In genomic region chr17:78394209-78394608, GRCh38 we compare ENCODE assay signal across 16 cellular contexts. TPM values are rescaled to one million over a fixed set of nuclear protein-coding genes. Genes with fewer than 3 reads are reported as not detected.
DNase-seq lines count a peak whose midpoint lies in the region; ATAC-seq and TF ChIP-seq lines count a peak whose summit lies in the region.
"Had no signal": no experiment of that assay in that cellular context is flagged by ENCODE, and none has a peak within 500 bp of the region (broad histone marks: within the 10 kb centered on the region; RNA-seq: fewer than 3 reads in every experiment).

No MANE protein-coding gene starts in this region.

- peaks cover 49% of the 10 kb centered on the region for H3K36me3 Mint-ChIP-seq in activated CD4-positive, alpha-beta T cell treated with anti-CD3 and anti-CD28 coated beads, Interleukin-2, amount 10 ng/mL, durations not matched to agents 7 days and 5 days (ENCODE audit: low read depth)
- peaks cover 63% of the 10 kb centered on the region for H3K36me3 Mint-ChIP-seq in endodermal cell (ENCODE audit: low read depth)

- intact Hi-C loops in thyroid gland (cut with DNase I) = no loop called here

- H3K9ac ChIP-seq in endodermal cell (ENCODE audit: extremely low read depth, low read length, poor library complexity, severe bottlenecking) = no peak overlapping the region

- no peaks in the 10 kb centered on the region for H3K27me3 Mint-ChIP-seq in activated CD4-positive, alpha-beta T cell treated with anti-CD3 and anti-CD28 coated beads, Interleukin-2, amount 10 ng/mL, durations not matched to agents 7 days and 5 days
- no peaks in the 10 kb centered on the region for H3K27me3 Mint-ChIP-seq in endodermal cell (ENCODE audit: insufficient read depth)
- H3K27me3 Mint-ChIP-seq: activated naive CD8-positive, alpha-beta T cell treated with anti-CD3 and anti-CD28 coated beads, Interleukin-2, amount 10 ng/mL, durations not matched to agents 7 days and 5 days had no signal

- peaks cover 27% of the 10 kb centered on the region for H3K4me1 Mint-ChIP-seq in activated CD4-positive, alpha-beta T cell treated with anti-CD3 and anti-CD28 coated beads, Interleukin-2, amount 10 ng/mL, durations not matched to agents 7 days and 5 days
- peaks cover 17% of the 10 kb centered on the region for H3K4me1 Mint-ChIP-seq in endodermal cell

- no peaks in the 10 kb centered on the region for H3K9me3 Mint-ChIP-seq in activated CD4-positive, alpha-beta T cell treated with anti-CD3 and anti-CD28 coated beads, Interleukin-2, amount 10 ng/mL, durations not matched to agents 7 days and 5 days
- no peaks in the 10 kb centered on the region for H3K9me3 Mint-ChIP-seq in endodermal cell
- H3K9me3 Mint-ChIP-seq: activated naive CD8-positive, alpha-beta T cell treated with anti-CD3 and anti-CD28 coated beads, Interleukin-2, amount 10 ng/mL, durations not matched to agents 7 days and 5 days had no signal

- ATAC-seq in GM18907 (IDR thresholded peaks at IDR 0.05; ENCODE audit: unreplicated experiment) = no peak
- no peak for ATAC-seq in GM19351 (IDR thresholded peaks at IDR 0.05; ENCODE audit: unreplicated experiment)
- no peak for ATAC-seq in HG02571 (IDR thresholded peaks at IDR 0.05; ENCODE audit: unreplicated experiment)
- ATAC-seq: heart right ventricle, K562, upper lobe of right lung had no signal

- 97% methylated on average over 7 of the region's 7 CpGs for WGBS in endodermal cell (ENCODE audit: insufficient coverage in 1 of 2, insufficient read length in 1 of 2), 2 experiments
- 29 to 45% methylated on average over 7 of the region's 7 CpGs for WGBS in thyroid gland, 2 donors

- H3K36me3 ChIP-seq in endodermal cell (ENCODE audit: control insufficient read depth, insufficient read depth, low read length) (peaks cover 66% of the 10 kb centered on the region), thyroid gland (peaks cover 13% of the 10 kb centered on the region in 2 donors)

- H3K27ac Mint-ChIP-seq in activated CD4-positive, alpha-beta T cell treated with anti-CD3 and anti-CD28 coated beads, Interleukin-2, amount 10 ng/mL, durations not matched to agents 7 days and 5 days = peak overlapping the region; percentile 25
- peak overlapping the region; percentile 53 for H3K27ac Mint-ChIP-seq in endodermal cell
- H3K27ac Mint-ChIP-seq: activated naive CD8-positive, alpha-beta T cell treated with anti-CD3 and anti-CD28 coated beads, Interleukin-2, amount 10 ng/mL, durations not matched to agents 7 days and 5 days had no signal

- POLR2A ChIA-PET in activated CD4-positive, alpha-beta T cell treated with anti-CD3 and anti-CD28 coated beads, Interleukin-2, amount 10 ng/mL, durations not matched to agents 7 days and 5 days (lab: Charles Lee) = no interaction called here

- H3K4me3 ChIP-seq in endodermal cell (ENCODE audit: low read length) (no peak overlapping the region), thyroid gland (replicated peaks in 1 of 3) (no peak overlapping the region)
- H3K4me3 ChIP-seq: heart right ventricle, K562, upper lobe of right lung had no signal

- H3K4me3 Mint-ChIP-seq in activated CD4-positive, alpha-beta T cell treated with anti-CD3 and anti-CD28 coated beads, Interleukin-2, amount 10 ng/mL, durations not matched to agents 7 days and 5 days = no peak overlapping the region
- no peak overlapping the region for H3K4me3 Mint-ChIP-seq in endodermal cell
- H3K4me3 Mint-ChIP-seq: activated naive CD8-positive, alpha-beta T cell treated with anti-CD3 and anti-CD28 coated beads, Interleukin-2, amount 10 ng/mL, durations not matched to agents 7 days and 5 days had no signal

- CTCF ChIA-PET in activated CD4-positive, alpha-beta T cell treated with anti-CD3 and anti-CD28 coated beads, Interleukin-2, amount 10 ng/mL, durations not matched to agents 7 days and 5 days (lab: Charles Lee) = no interaction called here

- no peak for TF ChIP-seq CTCF in endodermal cell (conservative IDR thresholded peaks at IDR 0.05)
- no peak for TF ChIP-seq CTCF in thyroid gland (IDR thresholded peaks at IDR 0.05)

- H3K27ac ChIP-seq in endodermal cell (ENCODE audit: low read depth, low read length) = no peak overlapping the region
- H3K27ac ChIP-seq in thyroid gland = peak overlapping the region; percentile 57 to 82 (median 81)
- H3K27ac ChIP-seq: C4-2B, upper lobe of right lung had no signal

- H3K9me3 ChIP-seq in endodermal cell (ENCODE audit: control insufficient read depth, low read length) = no peaks in the 10 kb centered on the region
- no peaks in the 10 kb centered on the region for H3K9me3 ChIP-seq in thyroid gland
- H3K9me3 ChIP-seq: heart right ventricle, upper lobe of right lung had no signal

- no peaks in the 10 kb centered on the region for H3K27me3 ChIP-seq in endodermal cell (ENCODE audit: control insufficient read depth, insufficient read depth, low read length, poor library complexity, severe bottlenecking)
- H3K27me3 ChIP-seq in thyroid gland = no peaks in the 10 kb centered on the region
- H3K27me3 ChIP-seq: heart right ventricle, upper lobe of right lung had no signal

- H3K4me1 ChIP-seq in endodermal cell (ENCODE audit: control insufficient read depth, insufficient read depth, low read length) (no peaks in the 10 kb centered on the region), thyroid gland (peaks cover 19 to 48% of the 10 kb centered on the region in 2 donors)

- no peak for TF ChIP-seq POLR2A in thyroid gland (IDR thresholded peaks at IDR 0.05)

- DNase-seq in activated CD4-positive, alpha-beta T cell treated with anti-CD3 and anti-CD28 coated beads, Interleukin-2, amount 10 ng/mL, durations not matched to agents 7 days and 5 days = no peak
- DNase-seq in activated CD4-positive, alpha-beta T cell treated with anti-CD3 and anti-CD28 coated beads, Interleukin-2, amount 50 U/mL, for 48 hours = no peak
- DNase-seq in NCI-H2107 treated with DMSO at 0.1 percent for 48 hours (lab: John Stamatoyannopoulos, UW; ENCODE audit: unreplicated experiment) (peak; percentile 98), endodermal cell (no peak), thyroid gland (peak; percentile 78 to 79)
- DNase-seq: 8988T; activated naive CD8-positive, alpha-beta T cell treated with anti-CD3 and anti-CD28 coated beads, Interleukin-2, amount 10 ng/mL, durations not matched to agents 7 days and 5 days; kidney; occipital lobe; upper lobe of right lung had no signal

RNA-seq across cellular contexts. Expression of gene PGS1, which starts 15.8 kb away (rescaled TPM):
- 10 to 100 TPM; 71.1 to 78.3 TPM for total RNA-seq in activated CD4-positive, alpha-beta T cell treated with anti-CD3 and anti-CD28 coated beads, Interleukin-2, amount 10 ng/mL, durations not matched to agents 7 days and 5 days
- 10 to 100 TPM; 57.1 to 58.2 TPM for total RNA-seq in endodermal cell
- polyA plus RNA-seq in endodermal cell (2013, experiment 1 of 2) = 33.1 TPM
- polyA plus RNA-seq in endodermal cell (2013, experiment 2 of 2) = 32.3 TPM
- total RNA-seq in thyroid gland = 10 to 100 TPM; 41.2 to 87.2 (median 69.1) TPM

RNA-seq across cellular contexts. Expression of gene SOCS3, which starts 34.3 kb away (rescaled TPM):
- 10 to 100 TPM; 22.2 to 24.4 TPM for total RNA-seq in activated CD4-positive, alpha-beta T cell treated with anti-CD3 and anti-CD28 coated beads, Interleukin-2, amount 10 ng/mL, durations not matched to agents 7 days and 5 days
- total RNA-seq in endodermal cell = 10 to 100 TPM; 54.2 to 75.3 TPM
- 15.1 TPM for polyA plus RNA-seq in endodermal cell (2013, experiment 1 of 2)
- polyA plus RNA-seq in endodermal cell (2013, experiment 2 of 2) = 19.8 TPM
- 100 to 1,000 TPM in 1 of 4 donors, 10 to 100 TPM in 2, 1 to 10 TPM in 1; 9.2 to 110 (median 33.3) TPM for total RNA-seq in thyroid gland

Comparison
In these comparisons a context has a peak if more than half of its experiments do, and no peak if none do; other contexts are left out.
1. DNase-seq: peak in NCI-H2107 treated with DMSO at 0.1 percent for 48 hours (single experiment) and thyroid gland (2 of 2); none in activated CD4-positive, alpha-beta T cell treated with anti-CD3 and anti-CD28 coated beads, Interleukin-2, amount 10 ng/mL, durations not matched to agents 7 days and 5 days (single experiment), activated CD4-positive, alpha-beta T cell treated with anti-CD3 and anti-CD28 coated beads, Interleukin-2, amount 50 U/mL, for 48 hours (0 of 2) and endodermal cell (single experiment).